Comparison of ENCODE assay signal across 12 cellular contexts in genomic region chr1:202107321-202107761, GRCh38. TPM values are rescaled to one million over a fixed set of nuclear protein-coding genes. Genes with fewer than 3 reads are reported as not detected.
DNase-seq lines count a peak whose midpoint lies in the region; ATAC-seq, FAIRE-seq and TF ChIP-seq lines count a peak whose summit lies in the region.
"Had no signal": no experiment of that assay in that cellular context is flagged by ENCODE, and none has a peak within 500 bp of the region (broad histone marks: within the 10 kb centered on the region; RNA-seq: fewer than 3 reads in every experiment).

No MANE protein-coding gene starts in this region.

- H3K4me2 ChIP-seq in H1 (ENCODE audit: insufficient read depth in 1 of 2, low read depth in 2 of 2, low read length in 2 of 2): no peak overlapping the region
- H3K4me2 ChIP-seq: BLaER1 treated with 17β-estradiol and CSF1 and Interleukin-3, amounts not matched to agents 10 nM and 100 nM had no signal

- no peak overlapping the region for H4K91ac ChIP-seq in H1 (replicated peaks; ENCODE audit: insufficient read length, low read length)

- 76% methylated on average over 5 of the region's 5 CpGs; no CpG with 5 or more reads in 1 of the 2 experiments for WGBS in H1 (ENCODE audit: extremely low coverage in 1 of 2, insufficient coverage in 1 of 2, insufficient read length in 1 of 2, insufficient replicate concordance in 2 of 2, low coverage in 1 of 2, low lambda C conversion rate in 2 of 2, missing lambda C conversion rate in 1 of 2), 2 experiments
- WGBS in gastroesophageal sphincter (ENCODE audit: low coverage in 1 of 2), 2 donors: no CpG with 5 or more reads among the region's 5 CpGs

- H2BK12ac ChIP-seq in H1 (ENCODE audit: low read depth, low read length): peak overlapping the region; percentile 82; the same call in 1 of the 2 replicates

- H2AK5ac ChIP-seq in H1 (ENCODE audit: low read depth, low read length): peak overlapping the region; percentile 91; the same call in 1 of the 2 replicates

- H2BK15ac ChIP-seq in H1 (ENCODE audit: low read length): peak overlapping the region; percentile 75

- H3K27ac ChIP-seq in H1 (ENCODE audit: low read depth, low read length): no peak overlapping the region
- H3K27ac ChIP-seq in muscle layer of duodenum (ENCODE audit: low read length): peak overlapping the region; percentile 97
- H3K27ac ChIP-seq in gastroesophageal sphincter: no peak overlapping the region
- H3K27ac ChIP-seq: BLaER1 treated with 17β-estradiol and CSF1 and Interleukin-3, amounts not matched to agents 10 nM and 100 nM; gastrocnemius medialis had no signal

- H3K4me3 ChIP-seq in H1 (ENCODE audit: extremely low read depth in 1 of 4, insufficient read depth in 2 of 4, low read depth in 3 of 4, low read length in 4 of 4) (no peak overlapping the region), muscle layer of duodenum (ENCODE audit: low read depth in 1 of 2, low read length in 2 of 2) (no peak overlapping the region), gastroesophageal sphincter (no peak overlapping the region)
- H3K4me3 ChIP-seq: BLaER1 treated with 17β-estradiol and CSF1 and Interleukin-3, amounts not matched to agents 10 nM and 100 nM; gastrocnemius medialis had no signal

- H4K8ac ChIP-seq in H1 (ENCODE audit: extremely low read depth, insufficient read depth, low read length): 0 out of 2 replicates have a peak overlapping the region, but pooled peaks have one; percentile 17

- H3K36me3 ChIP-seq in H1 (ENCODE audit: control insufficient read depth in 2 of 4, insufficient read depth in 4 of 4, low read length in 3 of 4) (no peaks in the 10 kb centered on the region), muscle layer of duodenum (ENCODE audit: control insufficient read depth in 1 of 2, insufficient read depth in 2 of 2, low read length in 2 of 2) (no peaks in the 10 kb centered on the region), gastroesophageal sphincter (no peaks in the 10 kb centered on the region)
- H3K36me3 ChIP-seq: BLaER1 treated with 17β-estradiol and CSF1 and Interleukin-3, amounts not matched to agents 10 nM and 100 nM; gastrocnemius medialis had no signal

- H3K9me3 ChIP-seq in H1 (ENCODE audit: insufficient read depth in 2 of 2, low read depth in 1 of 2, low read length in 1 of 2) (no peaks in the 10 kb centered on the region), muscle layer of duodenum (ENCODE audit: control insufficient read depth in 1 of 2, low read length in 2 of 2) (no peaks in the 10 kb centered on the region), gastroesophageal sphincter (no peaks in the 10 kb centered on the region)
- H3K9me3 ChIP-seq: BLaER1 treated with 17β-estradiol and CSF1 and Interleukin-3, amounts not matched to agents 10 nM and 100 nM; gastrocnemius medialis had no signal

- no peaks in the 10 kb centered on the region for H4K20me1 ChIP-seq in H1 (replicated peaks in 1 of 2; ENCODE audit: control insufficient read depth in 1 of 2, insufficient read depth in 2 of 2, low read length in 2 of 2)
- H4K20me1 ChIP-seq: BLaER1 treated with 17β-estradiol and CSF1 and Interleukin-3, amounts not matched to agents 10 nM and 100 nM had no signal

- H3K23me2 ChIP-seq in H1 (ENCODE audit: low read depth, low read length): no peaks in the 10 kb centered on the region

- H2AFZ ChIP-seq in H1 (ENCODE audit: low read length): no peak overlapping the region

- DNase-seq in DMS153 (lab: John Stamatoyannopoulos, UW): peak; percentile 96
- peak; percentile 70 for DNase-seq in NCI-H2171 (lab: John Stamatoyannopoulos, UW)
- no peak for DNase-seq in H1 (ENCODE audit: low read depth in 1 of 2, low spot score in 2 of 2)
- DNase-seq in medulla oblongata (ENCODE audit: extremely low spot score): no peak
- no peak for DNase-seq in UCSD-AML1 (lab: John Stamatoyannopoulos, UW; ENCODE audit: unreplicated experiment)

- FAIRE-seq in H1 (lab: Jason Lieb, UNC): no peak

- TF ChIP-seq POLR2A in H1 (IDR thresholded peaks at IDR 0.05; ENCODE audit: control extremely low read depth in 1 of 2, low read depth in 2 of 2, low read length in 2 of 2) (no peak), gastroesophageal sphincter (IDR thresholded peaks at IDR 0.05) (no peak)

- H3K18ac ChIP-seq in H1 (ENCODE audit: extremely low read depth, low read length): no peak overlapping the region

- no peak overlapping the region for H2BK120ac ChIP-seq in H1 (replicated peaks; ENCODE audit: low read depth, low read length)

- TF ChIP-seq CTCF in H1 (IDR thresholded peaks at IDR 0.05; ENCODE audit: control extremely low read depth in 1 of 3, insufficient read depth in 1 of 3, low read depth in 1 of 3, low read length in 3 of 3): no peak
- no peak for TF ChIP-seq CTCF in gastroesophageal sphincter (IDR thresholded peaks at IDR 0.05)

- H3K9ac ChIP-seq in H1 (replicated peaks in 1 of 4; ENCODE audit: extremely low read depth in 1 of 4, low read depth in 3 of 4, low read length in 3 of 4): no peak overlapping the region
- H3K9ac ChIP-seq: BLaER1 treated with 17β-estradiol and CSF1 and Interleukin-3, amounts not matched to agents 10 nM and 100 nM had no signal

- TF ChIP-seq RAD21 in H1 (IDR thresholded peaks at IDR 0.05 in 1 of 2, conservative IDR thresholded peaks at IDR 0.05 in 1 of 2; ENCODE audit: low read depth in 2 of 2, low read length in 2 of 2): no peak

- H3K4me1 ChIP-seq in H1 (replicated peaks in 1 of 4; ENCODE audit: control insufficient read depth in 3 of 4, insufficient read depth in 4 of 4, low read length in 3 of 4): peaks cover 15 to 22% (median 18%) of the 10 kb centered on the region in 4 experiments
- H3K4me1 ChIP-seq in muscle layer of duodenum (ENCODE audit: control insufficient read depth in 1 of 2, insufficient read depth in 2 of 2, low read length in 2 of 2): no peaks in the 10 kb centered on the region
- peaks cover 0 to 10% (median 0%) of the 10 kb centered on the region in 3 donors for H3K4me1 ChIP-seq in gastroesophageal sphincter
- H3K4me1 ChIP-seq: BLaER1 treated with 17β-estradiol and CSF1 and Interleukin-3, amounts not matched to agents 10 nM and 100 nM; gastrocnemius medialis had no signal

- no peak overlapping the region for H3K14ac ChIP-seq in H1 (ENCODE audit: insufficient read length)

- H3K79me2 ChIP-seq in H1 (ENCODE audit: control insufficient read depth in 1 of 2, insufficient read depth in 2 of 2, low read length in 2 of 2): no peaks in the 10 kb centered on the region

- 0 out of 2 replicates have a peak overlapping the region, but pooled peaks have one; percentile 29 for H2BK20ac ChIP-seq in H1 (ENCODE audit: low read length)

- H3K27me3 ChIP-seq in H1 (replicated peaks in 1 of 4; ENCODE audit: control insufficient read depth in 3 of 4, extremely low read depth in 1 of 4, insufficient read depth in 3 of 4, low read length in 3 of 4) (no peaks in the 10 kb centered on the region), muscle layer of duodenum (ENCODE audit: low read depth, low read length) (no peaks in the 10 kb centered on the region), gastroesophageal sphincter (no peaks in the 10 kb centered on the region)
- H3K27me3 ChIP-seq: BLaER1 treated with 17β-estradiol and CSF1 and Interleukin-3, amounts not matched to agents 10 nM and 100 nM; gastrocnemius medialis had no signal

- TF ChIP-seq EP300 in H1 (IDR thresholded peaks at IDR 0.05; ENCODE audit: borderline replicate concordance in 1 of 2, low read depth in 2 of 2, low read length in 2 of 2): no peak
- TF ChIP-seq EP300 in gastroesophageal sphincter (IDR thresholded peaks at IDR 0.05): no peak

- ATAC-seq in activated CD4-positive, CD25-positive, alpha-beta regulatory T cell treated with anti-CD3 and anti-CD28 coated beads, Interleukin-2, amount 50 U/mL, for 24 hours: no peak
- no peak for ATAC-seq in gastroesophageal sphincter
- ATAC-seq: SK-N-SH treated with all-trans-retinoic acid at 6 μM for 48 hours had no signal

- no peak overlapping the region for H3K56ac ChIP-seq in H1 (replicated peaks; ENCODE audit: insufficient read length, low read depth, low read length)

- H2BK5ac ChIP-seq in H1 (ENCODE audit: low read depth, low read length): no peak overlapping the region

- no peaks in the 10 kb centered on the region for H3K79me1 ChIP-seq in H1 (ENCODE audit: low read depth, low read length)

- POLR2A ChIA-PET in H1 (lab: Charles Lee; ENCODE audit: partially characterized antibody): interaction anchor here (1.1 to 4.3 kb wide), 3 partner anchors 8 to 97 kb away, joined by 3 to 33 read pairs (median 21); partner anchors contain the start of gene ELF3

- no peak overlapping the region for H3K23ac ChIP-seq in H1 (ENCODE audit: insufficient read length)

- no peak overlapping the region for H3K4ac ChIP-seq in H1 (replicated peaks; ENCODE audit: insufficient read length, low read depth, low read length)

- no peak overlapping the region for H4K5ac ChIP-seq in H1 (ENCODE audit: insufficient read length, low read depth, low read length)

- CTCF ChIA-PET in H1 (lab: Charles Lee; ENCODE audit: partially characterized antibody): interaction anchor here (0.6 to 5.3 kb wide), 7 partner anchors 9 to 635 kb away, joined by 3 to 77 read pairs (median 11); partner anchors contain the start of genes ELF3 and GPR37L1

RNA-seq across cellular contexts. Expression of gene GPR37L1, which starts 15.4 kb away (rescaled TPM):
- 0.08 and 0.13 TPM in 2 replicates for total RNA-seq in H1 (2021; fragmentation: NEBNext Ultra II Directional; extraction: Animal tissue kit (Norgen Biotek cat#: 25700))
- 0.23 and 0.25 TPM in 2 replicates for polyA plus RNA-seq in H1 (2011; rRNA removed)
- polyA plus RNA-seq in H1 (2011; cell fraction: cytosol; rRNA removed): 0.16 TPM
- 0.17 TPM for polyA plus RNA-seq in H1 (2011; cell fraction: nucleus; rRNA removed)
- 0.18 to 0.20 TPM (median 0.20 TPM) in 4 replicates for polyA plus RNA-seq in H1 (2012, experiment 1 of 2)
- polyA plus RNA-seq in H1 (2012, experiment 2 of 2): 0.09 TPM
- 0.10 TPM for polyA plus RNA-seq in H1 (2013, experiment 1 of 2)
- polyA plus RNA-seq in H1 (2013, experiment 2 of 2): 0.15 TPM
- polyA minus RNA-seq in H1 (2011; rRNA and poly(A)+ RNA removed): 0.13 and 0.22 TPM in 2 replicates
- polyA minus RNA-seq in H1 (2011; cell fraction: cytosol; rRNA and poly(A)+ RNA removed): not detected
- polyA minus RNA-seq in H1 (2011; cell fraction: nucleus; rRNA and poly(A)+ RNA removed): 0.50 TPM
- under 1 TPM; 0.16 to 0.39 (median 0.27) TPM for total RNA-seq in gastroesophageal sphincter

RNA-seq across cellular contexts. Expression of gene ARL8A, which starts 37.2 kb away (rescaled TPM):
- 58.7 and 59.0 TPM in 2 replicates for total RNA-seq in H1 (2021; fragmentation: NEBNext Ultra II Directional; extraction: Animal tissue kit (Norgen Biotek cat#: 25700))
- polyA plus RNA-seq in H1 (2011; rRNA removed): 40.3 and 41.7 TPM in 2 replicates
- polyA plus RNA-seq in H1 (2011; cell fraction: cytosol; rRNA removed): 39.3 TPM
- polyA plus RNA-seq in H1 (2011; cell fraction: nucleus; rRNA removed): 35.6 TPM
- 35.1 to 57.5 TPM (median 42.3 TPM) in 4 replicates for polyA plus RNA-seq in H1 (2012, experiment 1 of 2)
- 35.7 TPM for polyA plus RNA-seq in H1 (2012, experiment 2 of 2)
- 26.4 TPM for polyA plus RNA-seq in H1 (2013, experiment 1 of 2)
- polyA plus RNA-seq in H1 (2013, experiment 2 of 2): 26.9 TPM
- 20.7 and 22.3 TPM in 2 replicates for polyA minus RNA-seq in H1 (2011; rRNA and poly(A)+ RNA removed)
- polyA minus RNA-seq in H1 (2011; cell fraction: cytosol; rRNA and poly(A)+ RNA removed): 23.3 TPM
- 16.2 TPM for polyA minus RNA-seq in H1 (2011; cell fraction: nucleus; rRNA and poly(A)+ RNA removed)
- total RNA-seq in gastroesophageal sphincter: 10 to 100 TPM; 34.9 to 57.5 (median 43.6) TPM

RNA-seq across cellular contexts. Expression of gene PTPN7, which starts 53.1 kb away (rescaled TPM):
- not detected in 2 replicates for total RNA-seq in H1 (2021; fragmentation: NEBNext Ultra II Directional; extraction: Animal tissue kit (Norgen Biotek cat#: 25700))
- 0.20 TPM in 2 replicates for polyA plus RNA-seq in H1 (2011; rRNA removed)
- 0.31 TPM for polyA plus RNA-seq in H1 (2011; cell fraction: cytosol; rRNA removed)
- 0.46 TPM for polyA plus RNA-seq in H1 (2011; cell fraction: nucleus; rRNA removed)
- 0.11 to 0.37 TPM (median 0.14 TPM) in 3 of 4 replicates, not detected in the other for polyA plus RNA-seq in H1 (2012, experiment 1 of 2)
- polyA plus RNA-seq in H1 (2012, experiment 2 of 2): 0.13 TPM
- polyA plus RNA-seq in H1 (2013, experiment 1 of 2): 0.12 TPM
- 0.11 TPM for polyA plus RNA-seq in H1 (2013, experiment 2 of 2)
- polyA minus RNA-seq in H1 (2011; rRNA and poly(A)+ RNA removed): 0.10 TPM in 1 of 2 replicates, not detected in the other
- not detected for polyA minus RNA-seq in H1 (2011; cell fraction: cytosol; rRNA and poly(A)+ RNA removed)
- polyA minus RNA-seq in H1 (2011; cell fraction: nucleus; rRNA and poly(A)+ RNA removed): not detected
- total RNA-seq in gastroesophageal sphincter: 1 to 10 TPM in 3 of 4 donors, under 1 TPM in 1; 0.78 to 2.0 (median 1.7) TPM
- total RNA-seq: neural crest cell had no signal

Comparison
In these comparisons a context has a peak if more than half of its experiments do, and no peak if none do; other contexts are left out.
1. DNase-seq: peak in DMS153 (single experiment) and NCI-H2171 (single experiment); none in H1 (0 of 2), medulla oblongata (single experiment) and UCSD-AML1 (single experiment).